ENCODE assay signal across 14 cellular contexts in the genomic region with DNA sequence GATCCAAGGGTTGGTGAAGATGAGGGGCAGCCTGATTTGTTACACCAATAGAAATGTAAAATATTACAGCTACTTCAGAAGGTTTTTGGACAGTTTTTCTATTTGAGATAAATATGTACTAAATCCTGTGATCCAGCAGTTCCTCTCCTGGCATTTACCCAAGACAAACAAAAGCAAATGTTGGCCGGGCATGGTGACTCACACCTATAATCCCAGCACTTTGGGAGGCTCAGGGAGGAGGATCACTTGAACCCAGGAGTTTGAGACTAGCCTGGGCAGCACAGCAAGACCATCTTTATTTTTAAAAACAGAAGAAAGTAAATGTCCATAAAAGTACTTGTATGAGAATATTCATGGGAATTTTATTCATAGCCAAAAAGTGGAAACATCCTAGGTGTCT.
A peak's percentile ranks its signal among the peaks of the same experiment; 100 is the strongest.
DNase-seq lines count a peak whose midpoint lies in the region; ATAC-seq and TF ChIP-seq lines count a peak whose summit lies in the region.
"Had no signal": no experiment of that assay in that cellular context is flagged by ENCODE, and none has a peak within 500 bp of the region (broad histone marks: within the 10 kb centered on the region; RNA-seq: fewer than 3 reads in every experiment).

No MANE protein-coding gene starts in this region.

- no peak overlapping the region for H2BK5ac ChIP-seq in IMR-90 (ENCODE audit: low read depth, low read length, poor library complexity, severe bottlenecking)

- CTCF ChIA-PET in IMR-90 (lab: Yijun Ruan, JAX): no interaction called here

- no peak overlapping the region for H3K4ac ChIP-seq in IMR-90 (ENCODE audit: low read depth, low read length)

- TF ChIP-seq POLR2A in IMR-90 (IDR thresholded peaks at IDR 0.05; ENCODE audit: low read depth, low read length): no peak

- H4K91ac ChIP-seq in IMR-90 (ENCODE audit: insufficient read depth, low read depth, low read length): no peak overlapping the region

- H2BK15ac ChIP-seq in IMR-90 (ENCODE audit: low read depth, low read length): no peak overlapping the region

- DNase-seq in DMS53 (lab: John Stamatoyannopoulos, UW): peak; percentile 75
- peak; percentile 68 for DNase-seq in IMR-90
- peak; percentile 22 for DNase-seq in astrocyte of the cerebellum (ENCODE audit: low read depth)
- DNase-seq in left lobe of liver (ENCODE audit: low spot score): no peak
- no peak for DNase-seq in AG20443 (ENCODE audit: low spot score)
- no peak for DNase-seq in aorta
- no peak for DNase-seq in NCI-H748 treated with DMSO at 0.1 percent for 48 hours (lab: John Stamatoyannopoulos, UW)
- DNase-seq: activated CD8-positive, alpha-beta memory T cell treated with anti-CD3 and anti-CD28 coated beads, Interleukin-2, amount 50 U/mL, for 4 hours; CD8-positive, alpha-beta T cell; uterus had no signal

- TF ChIP-seq RAD21 in IMR-90 (IDR thresholded peaks at IDR 0.05; ENCODE audit: low read length): no peak

- no CpG with 5 or more reads among the region's 1 CpG for WGBS in IMR-90 (ENCODE audit: extremely low coverage in 2 of 2, insufficient read length in 1 of 2), 2 experiments
- 4% methylated on average over 1 of the region's 1 CpG for WGBS in aorta, 2 donors

- peaks cover 6% of the 10 kb centered on the region for H3K9me1 ChIP-seq in IMR-90 (ENCODE audit: insufficient read depth, low read length)

- H3K27me3 ChIP-seq in IMR-90 (ENCODE audit: control insufficient read depth, insufficient read depth, low read length): no peaks in the 10 kb centered on the region
- no peaks in the 10 kb centered on the region for H3K27me3 ChIP-seq in aorta (ENCODE audit: control insufficient read depth in 1 of 2, insufficient read depth in 2 of 2, low read length in 1 of 2)
- H3K27me3 ChIP-seq: body of pancreas, uterus had no signal

- H2BK20ac ChIP-seq in IMR-90 (ENCODE audit: low read depth, low read length): no peak overlapping the region

- no peak overlapping the region for H4K8ac ChIP-seq in IMR-90 (ENCODE audit: low read depth in 2 of 2, low read length in 2 of 2)

- no peak overlapping the region for H3K9ac ChIP-seq in IMR-90 (ENCODE audit: low read depth, low read length)

- H3K4me2 ChIP-seq in IMR-90 (ENCODE audit: low read depth, low read length): no peak overlapping the region

- H2AFZ ChIP-seq in IMR-90 (replicated peaks; ENCODE audit: low read length, poor library complexity): no peak overlapping the region

- dilution Hi-C loops in IMR-90 (cut with HindIII; ENCODE audit: low sequenced_read_pairs, unreplicated experiment): no loop called here

- POLR2A ChIA-PET in IMR-90 (lab: Charles Lee; ENCODE audit: unreplicated experiment): interaction anchor here (0.5 kb wide), 1 partner anchor 80 kb away, joined by 6 read pairs; no protein-coding TSS in a partner anchor

- H3K9me3 ChIP-seq in IMR-90 (ENCODE audit: control insufficient read depth, insufficient read depth, low read length): no peaks in the 10 kb centered on the region
- H3K9me3 ChIP-seq in aorta (ENCODE audit: control insufficient read depth, low read length): no peaks in the 10 kb centered on the region
- H3K9me3 ChIP-seq: body of pancreas, uterus had no signal

- H3K36me3 ChIP-seq in IMR-90 (ENCODE audit: control insufficient read depth, insufficient read depth, low read length): peaks cover 12% of the 10 kb centered on the region
- peaks cover 2 to 3% of the 10 kb centered on the region in 2 donors for H3K36me3 ChIP-seq in aorta (ENCODE audit: control insufficient read depth in 1 of 2, insufficient read depth in 2 of 2, low read length in 1 of 2)
- H3K36me3 ChIP-seq: uterus had no signal

- H3K18ac ChIP-seq in IMR-90 (ENCODE audit: low read depth, low read length): no peak overlapping the region

- in situ Hi-C loops in IMR-90 (cut with MboI; ENCODE audit: low sequenced_read_pairs): no loop called here
- in situ Hi-C loops in astrocyte of the cerebellum (cut with HindIII; ENCODE audit: low sequenced_read_pairs): no loop called here

- H3K4me3 ChIP-seq in IMR-90 (ENCODE audit: insufficient read depth, low read depth, low read length) (no peak overlapping the region), astrocyte of the cerebellum (ENCODE audit: low read depth, low read length) (no peak overlapping the region), aorta (ENCODE audit: low read length in 2 of 2) (no peak overlapping the region)
- H3K4me3 ChIP-seq: body of pancreas, GM12878, uterus had no signal

- no peak overlapping the region for H2AK5ac ChIP-seq in IMR-90 (ENCODE audit: low read depth, low read length)

- no peak overlapping the region for H3K27ac ChIP-seq in IMR-90 (ENCODE audit: insufficient read depth, low read length)
- H3K27ac ChIP-seq in aorta (ENCODE audit: low read depth in 1 of 2, low read length in 2 of 2): no peak overlapping the region
- H3K27ac ChIP-seq: body of pancreas, uterus had no signal

- no peak overlapping the region for H2BK120ac ChIP-seq in IMR-90 (ENCODE audit: low read depth, low read length)

- H4K20me1 ChIP-seq in IMR-90 (ENCODE audit: insufficient read depth, low read length): no peaks in the 10 kb centered on the region

- no peak overlapping the region for H2AK9ac ChIP-seq in IMR-90 (replicated peaks; ENCODE audit: low read depth, low read length, poor library complexity)

- no peak overlapping the region for H4K5ac ChIP-seq in IMR-90 (ENCODE audit: low read depth, low read length)

- H3K14ac ChIP-seq in IMR-90 (replicated peaks; ENCODE audit: low read depth, low read length): no peak overlapping the region

- no peak overlapping the region for H3K23ac ChIP-seq in IMR-90 (ENCODE audit: low read depth, low read length)

- intact Hi-C loops in IMR-90 (cut with micrococcal nuclease) (no loop called here), aorta (cut with DNase I) (loop anchor here in 1 of 2 donors (10.0 kb wide), 1 partner anchor 112 kb away; no protein-coding TSS in a partner anchor)

- H3K4me1 ChIP-seq in IMR-90 (ENCODE audit: control insufficient read depth, insufficient read depth, low read length): peaks cover 7% of the 10 kb centered on the region
- H3K4me1 ChIP-seq in aorta (ENCODE audit: control insufficient read depth in 1 of 2, insufficient read depth in 2 of 2, low read length in 2 of 2): no peaks in the 10 kb centered on the region
- H3K4me1 ChIP-seq: body of pancreas, uterus had no signal

- TF ChIP-seq CTCF in IMR-90 (conservative IDR thresholded peaks at IDR 0.05; ENCODE audit: low read depth, low read length) (no peak), astrocyte of the cerebellum (IDR thresholded peaks at IDR 0.05; ENCODE audit: low read depth, low read length, missing control alignments) (no peak)

- ATAC-seq in IMR-90 (ENCODE audit: low read depth): no peak
- peak; percentile 40 for ATAC-seq in left lobe of liver
- no peak for ATAC-seq in aorta (ENCODE audit: low FRiP score)
- no peak for ATAC-seq in GM19467 (IDR thresholded peaks at IDR 0.05; ENCODE audit: unreplicated experiment)
- ATAC-seq: body of pancreas; CD8-positive, alpha-beta T cell; esophagus mucosa; GM12878 had no signal

- H3K79me1 ChIP-seq in IMR-90 (ENCODE audit: low read depth in 1 of 2, low read length in 2 of 2): peaks cover 21 to 40% of the 10 kb centered on the region in 2 experiments

- no TSS peak for BruUV-seq in IMR-90 (replicated peaks; lab: Mats Ljungman, UMichigan)

- H3K56ac ChIP-seq in IMR-90 (ENCODE audit: extremely low read depth, insufficient read depth, low read length): no peak overlapping the region

TF ChIP-seq in IMR-90, 13 proteins besides CTCF, POLR2A, EP300 and RAD21:
- TF ChIP-seq MXI1 (IDR thresholded peaks at IDR 0.05; ENCODE audit: borderline replicate concordance, low read depth, low read length) (no peak), MAZ (IDR thresholded peaks at IDR 0.05; ENCODE audit: borderline replicate concordance, low read depth, low read length) (no peak), NFE2L2 (IDR thresholded peaks at IDR 0.05; ENCODE audit: low read depth, low read length) (no peak), FOS (IDR thresholded peaks at IDR 0.05; ENCODE audit: low read depth, low read length) (0 out of 2 replicates have a peak, but pooled peaks have one; percentile 15), RFX5 (IDR thresholded peaks at IDR 0.05; ENCODE audit: low read depth, low read length) (no peak)
- TF ChIP-seq, protein P1, sequence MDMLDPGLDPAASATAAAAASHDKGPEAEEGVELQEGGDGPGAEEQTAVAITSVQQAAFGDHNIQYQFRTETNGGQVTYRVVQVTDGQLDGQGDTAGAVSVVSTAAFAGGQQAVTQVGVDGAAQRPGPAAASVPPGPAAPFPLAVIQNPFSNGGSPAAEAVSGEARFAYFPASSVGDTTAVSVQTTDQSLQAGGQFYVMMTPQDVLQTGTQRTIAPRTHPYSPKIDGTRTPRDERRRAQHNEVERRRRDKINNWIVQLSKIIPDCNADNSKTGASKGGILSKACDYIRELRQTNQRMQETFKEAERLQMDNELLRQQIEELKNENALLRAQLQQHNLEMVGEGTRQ (IDR thresholded peaks at IDR 0.05; ENCODE audit: low read depth, low read length): no peak

Comparison
In these comparisons a context has a peak if more than half of its experiments do, and no peak if none do; other contexts are left out.
1. DNase-seq: peak in DMS53 (single experiment), IMR-90 (single experiment) and astrocyte of the cerebellum (single experiment); none in left lobe of liver (single experiment), AG20443 (single experiment), aorta (0 of 2) and NCI-H748 treated with DMSO at 0.1 percent for 48 hours (single experiment).